ENCODE assay signal across 1 cellular context in genomic region chr16:8110572-8111514, GRCh38.
TF ChIP-seq lines count a peak whose summit lies in the region.

No MANE protein-coding gene starts in this region.

TF ChIP-seq in K562, 482 proteins besides CTCF, POLR2A, EP300 and RAD21 (continued from another document):
- TF ChIP-seq ZBTB9 (CRISPR knock-in tag; IDR thresholded peaks at IDR 0.05) (no peak), DDX20 (tag; IDR thresholded peaks at IDR 0.05; ENCODE audit: low read depth) (no peak), NFE2L1 (tag; IDR thresholded peaks at IDR 0.05; ENCODE audit: borderline replicate concordance, low read depth) (no peak), ARID3A (IDR thresholded peaks at IDR 0.05; ENCODE audit: borderline replicate concordance, low read depth, low read length) (no peak), TEAD2 (tag; IDR thresholded peaks at IDR 0.05) (no peak), ZFX (CRISPR knock-in tag; IDR thresholded peaks at IDR 0.05) (peak; percentile 72), SMARCC2 (IDR thresholded peaks at IDR 0.05; ENCODE audit: low read depth) (no peak), RAD51 (IDR thresholded peaks at IDR 0.05; ENCODE audit: borderline replicate concordance, low read depth) (no peak), ZNF584 (CRISPR knock-in tag; IDR thresholded peaks at IDR 0.05; ENCODE audit: low read depth) (no peak), MYC (IDR thresholded peaks at IDR 0.05; ENCODE audit: low read depth, low read length) (peak; percentile 81), MYC (CRISPR knock-in tag; IDR thresholded peaks at IDR 0.05; ENCODE audit: borderline replicate concordance, low read depth) (no peak), BDP1 (IDR thresholded peaks at IDR 0.05; ENCODE audit: insufficient read depth, insufficient read length) (no peak), ZSCAN32 (CRISPR knock-in tag; IDR thresholded peaks at IDR 0.05) (no peak), BRCA1 (IDR thresholded peaks at IDR 0.05) (no peak), BRCA1 (CRISPR knock-in tag; IDR thresholded peaks at IDR 0.05) (no peak), BRD4 (IDR thresholded peaks at IDR 0.05) (no peak), RNF2 (IDR thresholded peaks at IDR 0.05) (no peak), CHD2 (IDR thresholded peaks at IDR 0.05; ENCODE audit: low read depth, low read length) (no peak), PHF8 (IDR thresholded peaks at IDR 0.05; ENCODE audit: borderline replicate concordance, low read length) (peak; percentile 36; the same call in 1 of the 2 replicates), ZC3H4 (CRISPR knock-in tag; IDR thresholded peaks at IDR 0.05; ENCODE audit: borderline replicate concordance) (peak; percentile 59; the same call in 1 of the 2 replicates), E2F3 (CRISPR knock-in tag; IDR thresholded peaks at IDR 0.05) (no peak), ZFP36 (IDR thresholded peaks at IDR 0.05; ENCODE audit: low read depth, low read length, partially characterized antibody) (peak; percentile 43), NFE2 (IDR thresholded peaks at IDR 0.05; ENCODE audit: low read depth) (peak; percentile 88), TRIM25 (IDR thresholded peaks at IDR 0.05; ENCODE audit: borderline replicate concordance) (no peak), ZNF589 (CRISPR knock-in tag; IDR thresholded peaks at IDR 0.05; ENCODE audit: low read depth) (peak; percentile 37; the same call in 1 of the 2 replicates)
- TF ChIP-seq, protein P1, sequence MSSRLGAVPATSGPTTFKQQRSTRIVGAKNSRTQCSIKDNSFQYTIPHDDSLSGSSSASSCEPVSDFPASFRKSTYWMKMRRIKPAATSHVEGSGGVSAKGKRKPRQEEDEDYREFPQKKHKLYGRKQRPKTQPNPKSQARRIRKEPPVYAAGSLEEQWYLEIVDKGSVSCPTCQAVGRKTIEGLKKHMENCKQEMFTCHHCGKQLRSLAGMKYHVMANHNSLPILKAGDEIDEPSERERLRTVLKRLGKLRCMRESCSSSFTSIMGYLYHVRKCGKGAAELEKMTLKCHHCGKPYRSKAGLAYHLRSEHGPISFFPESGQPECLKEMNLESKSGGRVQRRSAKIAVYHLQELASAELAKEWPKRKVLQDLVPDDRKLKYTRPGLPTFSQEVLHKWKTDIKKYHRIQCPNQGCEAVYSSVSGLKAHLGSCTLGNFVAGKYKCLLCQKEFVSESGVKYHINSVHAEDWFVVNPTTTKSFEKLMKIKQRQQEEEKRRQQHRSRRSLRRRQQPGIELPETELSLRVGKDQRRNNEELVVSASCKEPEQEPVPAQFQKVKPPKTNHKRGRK (tag; IDR thresholded peaks at IDR 0.05), result no peak
